In the genomic region with DNA sequence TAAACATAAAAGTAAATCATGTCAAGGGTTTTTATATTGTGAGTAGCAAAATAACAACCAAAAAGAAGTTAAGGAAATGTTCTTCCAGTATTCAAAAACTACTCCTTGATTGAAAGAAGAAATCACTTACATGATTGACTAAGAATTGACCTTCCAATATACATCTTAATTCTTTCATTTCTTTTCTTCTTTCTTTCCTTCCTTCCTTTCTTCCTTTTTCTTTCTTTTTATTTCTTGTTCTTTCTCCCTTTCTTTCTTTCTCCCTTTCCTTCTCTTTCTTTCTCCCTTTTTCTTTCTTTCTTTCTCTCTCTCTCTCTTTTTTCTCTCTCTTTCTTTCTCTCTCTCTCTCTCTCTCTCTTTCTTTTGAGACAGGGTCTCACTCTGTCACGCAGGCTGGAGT, we compare ENCODE assay signal across 10 cellular contexts.
"Had no signal": no experiment of that assay in that cellular context is flagged by ENCODE, and none has a peak within 500 bp of the region (broad histone marks: within the 10 kb centered on the region; RNA-seq: fewer than 3 reads in every experiment).

No MANE protein-coding gene starts in this region.

- H3K9me3 Mint-ChIP-seq: GM23338, H9, HFFc6 had no signal

- DNase-seq: H9, HCEC 1CT, HFFc6, IMR-90, KG1 had no signal

- H3K27ac Mint-ChIP-seq: GM23338, H9, HFFc6 had no signal

- FAIRE-seq: H1, H54, K562 had no signal

- H3K4me3 ChIP-seq: GM23338, K562 had no signal

- ATAC-seq: GM23338, K562 had no signal

- H3K4me2 ChIP-seq: GM23338 had no signal

- H3K4me3 Mint-ChIP-seq: GM23338, H9, HFFc6 had no signal

- H2AFZ ChIP-seq: GM23338 had no signal

- H3K27ac ChIP-seq: HL-60 had no signal
